ENCODE assay signal across 1 cellular context in the genomic region with DNA sequence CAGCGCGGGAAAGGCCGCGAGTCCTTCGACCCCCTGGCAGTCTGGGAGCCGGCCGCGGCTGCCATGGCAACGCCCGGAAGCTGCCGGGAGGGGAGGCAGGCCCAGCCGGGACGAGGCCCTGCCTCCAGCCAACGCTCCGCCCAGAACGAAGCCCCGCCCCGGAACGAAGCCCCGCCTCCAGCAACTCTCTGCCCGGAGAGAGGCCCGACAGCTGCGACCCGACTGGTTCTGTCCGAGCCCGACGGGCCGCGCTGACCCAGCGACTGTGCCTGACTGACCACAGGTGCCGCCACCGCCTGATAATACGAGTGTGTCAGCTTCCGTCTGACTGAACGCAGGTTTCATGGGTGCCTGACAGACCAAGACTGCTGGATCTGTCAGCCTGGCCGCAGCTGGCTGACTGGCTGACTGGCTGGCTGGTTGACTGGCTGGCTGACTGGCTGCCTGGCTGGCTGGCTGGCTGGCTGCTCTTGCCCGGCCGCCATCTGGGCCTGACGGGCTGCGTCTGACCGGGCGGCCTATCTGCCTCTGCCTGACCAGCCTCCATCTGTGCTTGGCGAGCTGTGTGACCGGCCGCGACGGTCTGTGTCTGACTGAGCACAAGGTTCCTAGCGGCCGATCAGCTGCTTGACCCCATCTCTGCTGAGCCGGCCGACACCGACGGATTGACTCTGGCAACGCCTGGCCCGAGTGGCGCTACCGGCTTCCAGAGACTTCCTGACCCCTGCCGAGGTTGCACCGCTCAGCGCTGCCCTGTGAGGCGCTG.
A peak's percentile ranks its signal among the peaks of the same experiment; 100 is the strongest.
TF ChIP-seq lines count a peak whose summit lies in the region.

No MANE protein-coding gene starts in this region.

TF ChIP-seq in HepG2, 621 proteins besides CTCF, POLR2A, EP300 and RAD21 (continued from another document and continues in another):
- TF ChIP-seq, protein P1, sequence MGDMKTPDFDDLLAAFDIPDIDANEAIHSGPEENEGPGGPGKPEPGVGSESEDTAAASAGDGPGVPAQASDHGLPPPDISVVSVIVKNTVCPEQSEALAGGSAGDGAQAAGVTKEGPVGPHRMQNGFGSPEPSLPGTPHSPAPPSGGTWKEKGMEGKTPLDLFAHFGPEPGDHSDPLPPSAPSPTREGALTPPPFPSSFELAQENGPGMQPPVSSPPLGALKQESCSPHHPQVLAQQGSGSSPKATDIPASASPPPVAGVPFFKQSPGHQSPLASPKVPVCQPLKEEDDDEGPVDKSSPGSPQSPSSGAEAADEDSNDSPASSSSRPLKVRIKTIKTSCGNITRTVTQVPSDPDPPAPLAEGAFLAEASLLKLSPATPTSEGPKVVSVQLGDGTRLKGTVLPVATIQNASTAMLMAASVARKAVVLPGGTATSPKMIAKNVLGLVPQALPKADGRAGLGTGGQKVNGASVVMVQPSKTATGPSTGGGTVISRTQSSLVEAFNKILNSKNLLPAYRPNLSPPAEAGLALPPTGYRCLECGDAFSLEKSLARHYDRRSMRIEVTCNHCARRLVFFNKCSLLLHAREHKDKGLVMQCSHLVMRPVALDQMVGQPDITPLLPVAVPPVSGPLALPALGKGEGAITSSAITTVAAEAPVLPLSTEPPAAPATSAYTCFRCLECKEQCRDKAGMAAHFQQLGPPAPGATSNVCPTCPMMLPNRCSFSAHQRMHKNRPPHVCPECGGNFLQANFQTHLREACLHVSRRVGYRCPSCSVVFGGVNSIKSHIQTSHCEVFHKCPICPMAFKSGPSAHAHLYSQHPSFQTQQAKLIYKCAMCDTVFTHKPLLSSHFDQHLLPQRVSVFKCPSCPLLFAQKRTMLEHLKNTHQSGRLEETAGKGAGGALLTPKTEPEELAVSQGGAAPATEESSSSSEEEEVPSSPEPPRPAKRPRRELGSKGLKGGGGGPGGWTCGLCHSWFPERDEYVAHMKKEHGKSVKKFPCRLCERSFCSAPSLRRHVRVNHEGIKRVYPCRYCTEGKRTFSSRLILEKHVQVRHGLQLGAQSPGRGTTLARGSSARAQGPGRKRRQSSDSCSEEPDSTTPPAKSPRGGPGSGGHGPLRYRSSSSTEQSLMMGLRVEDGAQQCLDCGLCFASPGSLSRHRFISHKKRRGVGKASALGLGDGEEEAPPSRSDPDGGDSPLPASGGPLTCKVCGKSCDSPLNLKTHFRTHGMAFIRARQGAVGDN (CRISPR knock-in tag; IDR thresholded peaks at IDR 0.05) = peak; percentile 95
- TF ChIP-seq ZNF883 (CRISPR knock-in tag; IDR thresholded peaks at IDR 0.05; ENCODE audit: not compliant biosample characterization) = peak; percentile 95
- TF ChIP-seq, protein P2, sequence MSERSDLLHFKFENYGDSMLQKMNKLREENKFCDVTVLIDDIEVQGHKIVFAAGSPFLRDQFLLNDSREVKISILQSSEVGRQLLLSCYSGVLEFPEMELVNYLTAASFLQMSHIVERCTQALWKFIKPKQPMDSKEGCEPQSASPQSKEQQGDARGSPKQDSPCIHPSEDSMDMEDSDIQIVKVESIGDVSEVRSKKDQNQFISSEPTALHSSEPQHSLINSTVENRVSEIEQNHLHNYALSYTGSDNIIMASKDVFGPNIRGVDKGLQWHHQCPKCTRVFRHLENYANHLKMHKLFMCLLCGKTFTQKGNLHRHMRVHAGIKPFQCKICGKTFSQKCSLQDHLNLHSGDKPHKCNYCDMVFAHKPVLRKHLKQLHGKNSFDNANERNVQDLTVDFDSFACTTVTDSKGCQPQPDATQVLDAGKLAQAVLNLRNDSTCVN (CRISPR knock-in tag; IDR thresholded peaks at IDR 0.05; ENCODE audit: borderline replicate concordance) = 0 out of 2 replicates have a peak, but pooled peaks have one; percentile 34
- TF ChIP-seq, protein P3, sequence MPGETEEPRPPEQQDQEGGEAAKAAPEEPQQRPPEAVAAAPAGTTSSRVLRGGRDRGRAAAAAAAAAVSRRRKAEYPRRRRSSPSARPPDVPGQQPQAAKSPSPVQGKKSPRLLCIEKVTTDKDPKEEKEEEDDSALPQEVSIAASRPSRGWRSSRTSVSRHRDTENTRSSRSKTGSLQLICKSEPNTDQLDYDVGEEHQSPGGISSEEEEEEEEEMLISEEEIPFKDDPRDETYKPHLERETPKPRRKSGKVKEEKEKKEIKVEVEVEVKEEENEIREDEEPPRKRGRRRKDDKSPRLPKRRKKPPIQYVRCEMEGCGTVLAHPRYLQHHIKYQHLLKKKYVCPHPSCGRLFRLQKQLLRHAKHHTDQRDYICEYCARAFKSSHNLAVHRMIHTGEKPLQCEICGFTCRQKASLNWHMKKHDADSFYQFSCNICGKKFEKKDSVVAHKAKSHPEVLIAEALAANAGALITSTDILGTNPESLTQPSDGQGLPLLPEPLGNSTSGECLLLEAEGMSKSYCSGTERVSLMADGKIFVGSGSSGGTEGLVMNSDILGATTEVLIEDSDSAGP (CRISPR knock-in tag; IDR thresholded peaks at IDR 0.05; ENCODE audit: borderline replicate concordance) = peak; percentile 94
- peak; percentile 38 for TF ChIP-seq CBX1 (IDR thresholded peaks at IDR 0.05; ENCODE audit: low read depth)
- TF ChIP-seq ZSCAN25 (CRISPR knock-in tag; IDR thresholded peaks at IDR 0.05) = peak; percentile 76
- TF ChIP-seq ZNF616 (CRISPR knock-in tag; IDR thresholded peaks at IDR 0.05; ENCODE audit: low read depth) = peak; percentile 79; the same call in 1 of the 2 replicates
- TF ChIP-seq KLF13 (CRISPR knock-in tag; IDR thresholded peaks at IDR 0.05) = peak; percentile 89
- TF ChIP-seq ZNF569 (CRISPR knock-in tag; IDR thresholded peaks at IDR 0.05; ENCODE audit: borderline replicate concordance) = no peak
- TF ChIP-seq ZNF761 (CRISPR knock-in tag; conservative IDR thresholded peaks at IDR 0.05) = 0 out of 2 replicates have a peak, but pooled peaks have one; percentile 64
- peak; percentile 80; the same call in 1 of the 2 replicates for TF ChIP-seq ZNF329 (CRISPR knock-in tag; IDR thresholded peaks at IDR 0.05; ENCODE audit: low read depth)
- TF ChIP-seq, protein P4, sequence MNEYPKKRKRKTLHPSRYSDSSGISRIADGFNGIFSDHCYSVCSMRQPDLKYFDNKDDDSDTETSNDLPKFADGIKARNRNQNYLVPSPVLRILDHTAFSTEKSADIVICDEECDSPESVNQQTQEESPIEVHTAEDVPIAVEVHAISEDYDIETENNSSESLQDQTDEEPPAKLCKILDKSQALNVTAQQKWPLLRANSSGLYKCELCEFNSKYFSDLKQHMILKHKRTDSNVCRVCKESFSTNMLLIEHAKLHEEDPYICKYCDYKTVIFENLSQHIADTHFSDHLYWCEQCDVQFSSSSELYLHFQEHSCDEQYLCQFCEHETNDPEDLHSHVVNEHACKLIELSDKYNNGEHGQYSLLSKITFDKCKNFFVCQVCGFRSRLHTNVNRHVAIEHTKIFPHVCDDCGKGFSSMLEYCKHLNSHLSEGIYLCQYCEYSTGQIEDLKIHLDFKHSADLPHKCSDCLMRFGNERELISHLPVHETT (CRISPR knock-in tag; conservative IDR thresholded peaks at IDR 0.05) = 0 out of 2 replicates have a peak, but pooled peaks have one; percentile 48
- TF ChIP-seq, protein P5, sequence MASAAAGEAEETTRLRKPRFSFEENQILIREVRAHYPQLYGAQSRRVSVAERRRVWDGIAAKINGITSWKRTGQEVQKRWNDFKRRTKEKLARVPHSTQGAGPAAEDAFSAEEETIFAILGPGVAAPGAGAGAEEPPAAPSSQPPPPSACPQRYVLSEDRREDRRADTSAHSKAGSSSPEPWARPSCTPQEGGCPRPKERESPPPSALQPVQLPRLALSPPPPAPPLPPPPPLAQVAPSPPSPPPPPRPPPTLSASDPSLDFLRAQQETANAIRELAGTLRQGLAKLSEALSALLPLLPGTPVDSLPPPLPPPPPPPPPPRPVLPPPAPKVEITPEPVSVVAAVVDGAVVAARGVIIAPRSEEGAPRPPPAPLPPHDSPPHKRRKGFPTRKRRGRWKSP (CRISPR knock-in tag; IDR thresholded peaks at IDR 0.05) = peak; percentile 77; the same call in 1 of the 2 replicates
- TF ChIP-seq, protein P6, sequence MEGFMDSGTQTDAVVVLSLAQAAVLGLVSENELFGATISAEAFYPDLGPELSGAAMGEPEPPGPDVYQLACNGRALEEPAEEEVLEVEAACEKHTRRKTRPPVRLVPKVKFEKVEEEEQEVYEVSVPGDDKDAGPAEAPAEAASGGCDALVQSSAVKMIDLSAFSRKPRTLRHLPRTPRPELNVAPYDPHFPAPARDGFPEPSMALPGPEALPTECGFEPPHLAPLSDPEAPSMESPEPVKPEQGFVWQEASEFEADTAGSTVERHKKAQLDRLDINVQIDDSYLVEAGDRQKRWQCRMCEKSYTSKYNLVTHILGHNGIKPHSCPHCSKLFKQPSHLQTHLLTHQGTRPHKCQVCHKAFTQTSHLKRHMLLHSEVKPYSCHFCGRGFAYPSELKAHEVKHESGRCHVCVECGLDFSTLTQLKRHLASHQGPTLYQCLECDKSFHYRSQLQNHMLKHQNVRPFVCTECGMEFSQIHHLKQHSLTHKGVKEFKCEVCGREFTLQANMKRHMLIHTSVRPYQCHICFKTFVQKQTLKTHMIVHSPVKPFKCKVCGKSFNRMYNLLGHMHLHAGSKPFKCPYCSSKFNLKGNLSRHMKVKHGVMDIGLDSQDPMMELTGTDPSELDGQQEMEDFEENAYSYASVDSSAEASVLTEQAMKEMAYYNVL (CRISPR knock-in tag; IDR thresholded peaks at IDR 0.05; ENCODE audit: borderline replicate concordance) = peak; percentile 70; the same call in 1 of the 2 replicates
- TF ChIP-seq, protein P7, sequence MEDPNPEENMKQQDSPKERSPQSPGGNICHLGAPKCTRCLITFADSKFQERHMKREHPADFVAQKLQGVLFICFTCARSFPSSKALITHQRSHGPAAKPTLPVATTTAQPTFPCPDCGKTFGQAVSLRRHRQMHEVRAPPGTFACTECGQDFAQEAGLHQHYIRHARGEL (CRISPR knock-in tag; IDR thresholded peaks at IDR 0.05) = no peak
- TF ChIP-seq, protein P8, sequence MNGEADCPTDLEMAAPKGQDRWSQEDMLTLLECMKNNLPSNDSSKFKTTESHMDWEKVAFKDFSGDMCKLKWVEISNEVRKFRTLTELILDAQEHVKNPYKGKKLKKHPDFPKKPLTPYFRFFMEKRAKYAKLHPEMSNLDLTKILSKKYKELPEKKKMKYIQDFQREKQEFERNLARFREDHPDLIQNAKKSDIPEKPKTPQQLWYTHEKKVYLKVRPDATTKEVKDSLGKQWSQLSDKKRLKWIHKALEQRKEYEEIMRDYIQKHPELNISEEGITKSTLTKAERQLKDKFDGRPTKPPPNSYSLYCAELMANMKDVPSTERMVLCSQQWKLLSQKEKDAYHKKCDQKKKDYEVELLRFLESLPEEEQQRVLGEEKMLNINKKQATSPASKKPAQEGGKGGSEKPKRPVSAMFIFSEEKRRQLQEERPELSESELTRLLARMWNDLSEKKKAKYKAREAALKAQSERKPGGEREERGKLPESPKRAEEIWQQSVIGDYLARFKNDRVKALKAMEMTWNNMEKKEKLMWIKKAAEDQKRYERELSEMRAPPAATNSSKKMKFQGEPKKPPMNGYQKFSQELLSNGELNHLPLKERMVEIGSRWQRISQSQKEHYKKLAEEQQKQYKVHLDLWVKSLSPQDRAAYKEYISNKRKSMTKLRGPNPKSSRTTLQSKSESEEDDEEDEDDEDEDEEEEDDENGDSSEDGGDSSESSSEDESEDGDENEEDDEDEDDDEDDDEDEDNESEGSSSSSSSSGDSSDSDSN (CRISPR knock-in tag; IDR thresholded peaks at IDR 0.05) = peak; percentile 92
- TF ChIP-seq, protein P9, sequence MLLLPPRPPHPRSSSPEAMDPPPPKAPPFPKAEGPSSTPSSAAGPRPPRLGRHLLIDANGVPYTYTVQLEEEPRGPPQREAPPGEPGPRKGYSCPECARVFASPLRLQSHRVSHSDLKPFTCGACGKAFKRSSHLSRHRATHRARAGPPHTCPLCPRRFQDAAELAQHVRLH (CRISPR knock-in tag; IDR thresholded peaks at IDR 0.05; ENCODE audit: borderline replicate concordance, low read depth) = peak; percentile 80; the same call in 1 of the 2 replicates
- TF ChIP-seq, protein P10, sequence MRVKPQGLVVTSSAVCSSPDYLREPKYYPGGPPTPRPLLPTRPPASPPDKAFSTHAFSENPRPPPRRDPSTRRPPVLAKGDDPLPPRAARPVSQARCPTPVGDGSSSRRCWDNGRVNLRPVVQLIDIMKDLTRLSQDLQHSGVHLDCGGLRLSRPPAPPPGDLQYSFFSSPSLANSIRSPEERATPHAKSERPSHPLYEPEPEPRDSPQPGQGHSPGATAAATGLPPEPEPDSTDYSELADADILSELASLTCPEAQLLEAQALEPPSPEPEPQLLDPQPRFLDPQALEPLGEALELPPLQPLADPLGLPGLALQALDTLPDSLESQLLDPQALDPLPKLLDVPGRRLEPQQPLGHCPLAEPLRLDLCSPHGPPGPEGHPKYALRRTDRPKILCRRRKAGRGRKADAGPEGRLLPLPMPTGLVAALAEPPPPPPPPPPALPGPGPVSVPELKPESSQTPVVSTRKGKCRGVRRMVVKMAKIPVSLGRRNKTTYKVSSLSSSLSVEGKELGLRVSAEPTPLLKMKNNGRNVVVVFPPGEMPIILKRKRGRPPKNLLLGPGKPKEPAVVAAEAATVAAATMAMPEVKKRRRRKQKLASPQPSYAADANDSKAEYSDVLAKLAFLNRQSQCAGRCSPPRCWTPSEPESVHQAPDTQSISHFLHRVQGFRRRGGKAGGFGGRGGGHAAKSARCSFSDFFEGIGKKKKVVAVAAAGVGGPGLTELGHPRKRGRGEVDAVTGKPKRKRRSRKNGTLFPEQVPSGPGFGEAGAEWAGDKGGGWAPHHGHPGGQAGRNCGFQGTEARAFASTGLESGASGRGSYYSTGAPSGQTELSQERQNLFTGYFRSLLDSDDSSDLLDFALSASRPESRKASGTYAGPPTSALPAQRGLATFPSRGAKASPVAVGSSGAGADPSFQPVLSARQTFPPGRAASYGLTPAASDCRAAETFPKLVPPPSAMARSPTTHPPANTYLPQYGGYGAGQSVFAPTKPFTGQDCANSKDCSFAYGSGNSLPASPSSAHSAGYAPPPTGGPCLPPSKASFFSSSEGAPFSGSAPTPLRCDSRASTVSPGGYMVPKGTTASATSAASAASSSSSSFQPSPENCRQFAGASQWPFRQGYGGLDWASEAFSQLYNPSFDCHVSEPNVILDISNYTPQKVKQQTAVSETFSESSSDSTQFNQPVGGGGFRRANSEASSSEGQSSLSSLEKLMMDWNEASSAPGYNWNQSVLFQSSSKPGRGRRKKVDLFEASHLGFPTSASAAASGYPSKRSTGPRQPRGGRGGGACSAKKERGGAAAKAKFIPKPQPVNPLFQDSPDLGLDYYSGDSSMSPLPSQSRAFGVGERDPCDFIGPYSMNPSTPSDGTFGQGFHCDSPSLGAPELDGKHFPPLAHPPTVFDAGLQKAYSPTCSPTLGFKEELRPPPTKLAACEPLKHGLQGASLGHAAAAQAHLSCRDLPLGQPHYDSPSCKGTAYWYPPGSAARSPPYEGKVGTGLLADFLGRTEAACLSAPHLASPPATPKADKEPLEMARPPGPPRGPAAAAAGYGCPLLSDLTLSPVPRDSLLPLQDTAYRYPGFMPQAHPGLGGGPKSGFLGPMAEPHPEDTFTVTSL (CRISPR knock-in tag; IDR thresholded peaks at IDR 0.05; ENCODE audit: borderline replicate concordance) = peak; percentile 39
- TF ChIP-seq REPIN1 (CRISPR knock-in tag; IDR thresholded peaks at IDR 0.05; ENCODE audit: borderline replicate concordance, low read depth) = peak; percentile 93
- TF ChIP-seq, protein P11, sequence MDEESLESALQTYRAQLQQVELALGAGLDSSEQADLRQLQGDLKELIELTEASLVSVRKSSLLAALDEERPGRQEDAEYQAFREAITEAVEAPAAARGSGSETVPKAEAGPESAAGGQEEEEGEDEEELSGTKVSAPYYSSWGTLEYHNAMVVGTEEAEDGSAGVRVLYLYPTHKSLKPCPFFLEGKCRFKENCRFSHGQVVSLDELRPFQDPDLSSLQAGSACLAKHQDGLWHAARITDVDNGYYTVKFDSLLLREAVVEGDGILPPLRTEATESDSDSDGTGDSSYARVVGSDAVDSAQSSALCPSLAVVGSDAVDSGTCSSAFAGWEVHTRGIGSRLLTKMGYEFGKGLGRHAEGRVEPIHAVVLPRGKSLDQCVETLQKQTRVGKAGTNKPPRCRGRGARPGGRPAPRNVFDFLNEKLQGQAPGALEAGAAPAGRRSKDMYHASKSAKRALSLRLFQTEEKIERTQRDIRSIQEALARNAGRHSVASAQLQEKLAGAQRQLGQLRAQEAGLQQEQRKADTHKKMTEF (CRISPR knock-in tag; IDR thresholded peaks at IDR 0.05) = peak; percentile 74
- TF ChIP-seq ZNF430 (CRISPR knock-in tag; IDR thresholded peaks at IDR 0.05) = peak; percentile 81
- peak; percentile 31; the same call in 1 of the 2 replicates for TF ChIP-seq NFYB (CRISPR knock-in tag; IDR thresholded peaks at IDR 0.05)
- TF ChIP-seq NR1H2 (CRISPR knock-in tag; IDR thresholded peaks at IDR 0.05; ENCODE audit: borderline replicate concordance, low read depth) = peak; percentile 52; the same call in 1 of the 2 replicates
